In the genomic region with DNA sequence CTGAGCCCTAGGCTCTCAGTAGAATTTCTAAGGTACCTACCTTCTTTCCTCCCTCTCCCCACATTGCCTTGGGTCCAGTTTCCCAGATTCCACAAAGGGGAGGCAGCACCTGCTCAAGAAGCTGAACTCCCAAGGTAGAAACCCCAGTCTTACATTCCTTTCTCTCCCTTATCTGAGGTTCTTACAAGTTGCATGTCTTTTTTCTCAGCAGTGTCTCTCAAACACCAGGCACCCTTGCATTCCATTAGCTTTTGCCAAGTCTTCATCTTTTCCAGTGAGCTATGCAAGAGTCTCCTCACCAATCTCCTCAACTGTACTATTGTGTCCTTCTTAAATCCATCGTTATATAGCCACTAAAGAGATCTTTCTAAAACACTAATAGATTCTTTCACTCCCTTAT, we compare ENCODE assay signal across 41 cellular contexts. TPM values are rescaled to one million over a fixed set of nuclear protein-coding genes. Genes with fewer than 3 reads are reported as not detected.
"Had no signal": no experiment of that assay in that cellular context is flagged by ENCODE, and none has a peak within 500 bp of the region (broad histone marks: within the 10 kb centered on the region; RNA-seq: fewer than 3 reads in every experiment).

No MANE protein-coding gene starts in this region.

- H3K36me3 Mint-ChIP-seq: brain had no signal

- H3K9me3 ChIP-seq: adrenal gland, ascending aorta had no signal

- FAIRE-seq: bronchial epithelial cell, TTC549 had no signal

- H3K4me1 Mint-ChIP-seq: activated B cell treated with CpG ODN at 0.5 μM for 24 hours; activated CD4-positive, alpha-beta T cell treated with anti-CD3 and anti-CD28 coated beads, Interleukin-2, amount 10 ng/mL, durations not matched to agents 24 days and 14 days; activated naive CD8-positive, alpha-beta T cell treated with anti-CD3 and anti-CD28 coated beads for 36 hours; activated T-helper 17 cell treated with anti-CD3 and anti-CD28 coated beads, Interleukin-2, amount 50 U/mL, for 72 hours; brain; central memory CD8-positive, alpha-beta T cell had no signal

- H3K27me3 ChIP-seq: adrenal gland, ascending aorta, cardiac muscle cell had no signal

- H3K4me3 ChIP-seq: adrenal gland, ascending aorta, cardiac muscle cell had no signal

- H3K4me3 Mint-ChIP-seq: activated B cell treated with CpG ODN at 0.5 μM for 24 hours; activated CD4-positive, alpha-beta memory T cell treated with anti-CD3 and anti-CD28 coated beads for 36 hours; activated CD4-positive, alpha-beta T cell treated with anti-CD3 and anti-CD28 coated beads, Interleukin-2, amount 10 ng/mL, durations not matched to agents 24 days and 14 days; activated CD8-positive, alpha-beta T cell treated with anti-CD3 and anti-CD28 coated beads for 36 hours; activated naive CD4-positive, alpha-beta T cell treated with anti-CD3 and anti-CD28 coated beads for 36 hours; activated naive CD8-positive, alpha-beta T cell treated with anti-CD3 and anti-CD28 coated beads for 36 hours; activated T-cell treated with anti-CD3 and anti-CD28 coated beads, Interleukin-2, amount 50 U/mL, for 4 hours; activated T-cell treated with anti-CD3 and anti-CD28 coated beads, Interleukin-2, amount 50 U/mL, for 72 hours; activated T-helper 1 cell treated with anti-CD3 and anti-CD28 coated beads, Interleukin-12 subunit alpha, Interleukin-12 subunit beta, Interleukin-2, Interleukin-4 antibody, amounts not matched to agents 30 ng/mL and 10 ng/mL and 1 ng/mL, durations not matched to agents 14 hours and 24 hours and 36 hours; activated T-helper 17 cell treated with anti-CD3 and anti-CD28 coated beads, Interleukin-2, amount 50 U/mL, for 72 hours; brain; central memory CD8-positive, alpha-beta T cell; T-helper 1 cell treated with Interleukin-12 subunit alpha and Interleukin-12 subunit beta and Interleukin-4 antibody, amounts not matched to agents 30 μg/mL and 1 μg/mL, for 36 hours; T-helper 2 cell treated with Interferon-gamma antibody and Interleukin-4, amounts not matched to agents 5 μg/mL and 100 μg/mL, for 36 hours had no signal

- H3K27me3 Mint-ChIP-seq: activated B cell treated with CpG ODN at 0.5 μM for 24 hours; activated CD4-positive, alpha-beta memory T cell treated with anti-CD3 and anti-CD28 coated beads for 36 hours; activated CD4-positive, alpha-beta T cell treated with anti-CD3 and anti-CD28 coated beads, Interleukin-2, amount 10 ng/mL, durations not matched to agents 24 days and 14 days; activated CD8-positive, alpha-beta T cell treated with anti-CD3 and anti-CD28 coated beads for 36 hours; activated naive CD8-positive, alpha-beta T cell treated with anti-CD3 and anti-CD28 coated beads for 36 hours; activated T-helper 17 cell treated with anti-CD3 and anti-CD28 coated beads, Interleukin-2, amount 50 U/mL, for 72 hours; brain; central memory CD8-positive, alpha-beta T cell had no signal

- H3K27ac ChIP-seq: adrenal gland, ascending aorta, cardiac muscle cell, VCaP had no signal

- DNase-seq: activated B cell treated with CpG ODN at 0.5 μM for 24 hours; activated CD4-positive, alpha-beta memory T cell treated with anti-CD3 and anti-CD28 coated beads for 36 hours; activated CD4-positive, alpha-beta T cell treated with anti-CD3 and anti-CD28 coated beads for 4 hours; activated CD4-positive, alpha-beta T cell treated with anti-CD3 and anti-CD28 coated beads, Interleukin-2, amount 50 U/mL, for 1 hour; activated CD4-positive, alpha-beta T cell treated with anti-CD3 and anti-CD28 coated beads, Interleukin-2, amount 50 U/mL, for 4 hours; activated CD4-positive, CD25-positive, alpha-beta regulatory T cell treated with anti-CD3 and anti-CD28 coated beads, Interleukin-2, amount 50 U/mL, for 72 hours; activated CD8-positive, alpha-beta memory T cell treated with anti-CD3 and anti-CD28 coated beads, Interleukin-2, amount 50 U/mL, for 4 hours; activated CD8-positive, alpha-beta T cell treated with anti-CD3 and anti-CD28 coated beads for 36 hours; activated effector memory CD4-positive, alpha-beta T cell treated with anti-CD3 and anti-CD28 coated beads, Interleukin-2, amount 50 U/mL, for 16 hours; activated gamma-delta T cell treated with Interleukin-2 at 50 U/mL for 16 hours; activated naive CD4-positive, alpha-beta T cell; activated naive CD4-positive, alpha-beta T cell treated with anti-CD3 and anti-CD28 coated beads for 36 hours; activated naive CD4-positive, alpha-beta T cell treated with anti-CD3 and anti-CD28 coated beads, Interleukin-2, amount 50 U/mL, for 16 hours; activated naive CD8-positive, alpha-beta T cell treated with anti-CD3 and anti-CD28 coated beads for 36 hours; activated T-cell treated with anti-CD3 and anti-CD28 coated beads for 4 hours; activated T-cell treated with anti-CD3 and anti-CD28 coated beads, Interleukin-2, amount 50 U/mL, for 1 hour; activated T-cell treated with anti-CD3 and anti-CD28 coated beads, Interleukin-2, amount 50 U/mL, for 4 hours; activated T-cell treated with anti-CD3 and anti-CD28 coated beads, Interleukin-2, amount 50 U/mL, for 72 hours; adrenal gland; amygdala; anterior cingulate cortex; caudate nucleus; cerebellar nuclear complex; T-helper 1 cell; T-helper 2 cell; T-helper 9 cell had no signal

- H3K36me3 ChIP-seq: adrenal gland, ascending aorta, cardiac muscle cell had no signal

- ATAC-seq: activated CD8-positive, alpha-beta T cell treated with anti-CD3 and anti-CD28 coated beads for 36 hours; activated naive CD4-positive, alpha-beta T cell treated with anti-CD3 and anti-CD28 coated beads, Interleukin-2, amount 50 U/mL, for 72 hours; activated T-cell treated with anti-CD3 and anti-CD28 coated beads, Interleukin-2, amount 50 U/mL, for 4 hours; activated T-cell treated with anti-CD3 and anti-CD28 coated beads, Interleukin-2, amount 50 U/mL, for 72 hours; activated T-helper 17 cell treated with anti-CD3 and anti-CD28 coated beads, Interleukin-2, amount 50 U/mL, for 72 hours had no signal

- H3K4me1 ChIP-seq: adrenal gland, ascending aorta had no signal

- H3K27ac Mint-ChIP-seq: activated B cell treated with CpG ODN at 0.5 μM for 24 hours; activated CD4-positive, alpha-beta memory T cell treated with anti-CD3 and anti-CD28 coated beads for 36 hours; activated CD4-positive, alpha-beta T cell treated with anti-CD3 and anti-CD28 coated beads, Interleukin-2, amount 10 ng/mL, durations not matched to agents 24 days and 14 days; activated CD8-positive, alpha-beta T cell treated with anti-CD3 and anti-CD28 coated beads for 36 hours; activated naive CD4-positive, alpha-beta T cell treated with anti-CD3 and anti-CD28 coated beads for 36 hours; activated naive CD4-positive, alpha-beta T cell treated with anti-CD3 and anti-CD28 coated beads, Interleukin-2, amount 50 U/mL, for 72 hours; activated naive CD8-positive, alpha-beta T cell treated with anti-CD3 and anti-CD28 coated beads for 36 hours; activated T-cell treated with anti-CD3 and anti-CD28 coated beads, Interleukin-2, amount 50 U/mL, for 72 hours; activated T-helper 1 cell treated with anti-CD3 and anti-CD28 coated beads, Interleukin-12 subunit alpha, Interleukin-12 subunit beta, Interleukin-2, Interleukin-4 antibody, amounts not matched to agents 30 ng/mL and 10 ng/mL and 1 ng/mL, durations not matched to agents 14 hours and 24 hours and 36 hours; activated T-helper 17 cell treated with anti-CD3 and anti-CD28 coated beads, Interleukin-2, amount 50 U/mL, for 72 hours; brain; T-helper 1 cell treated with Interleukin-12 subunit alpha and Interleukin-12 subunit beta and Interleukin-4 antibody, amounts not matched to agents 30 μg/mL and 1 μg/mL, for 36 hours; T-helper 2 cell treated with Interferon-gamma antibody and Interleukin-4, amounts not matched to agents 5 μg/mL and 100 μg/mL, for 36 hours had no signal

- H3K9me3 Mint-ChIP-seq: activated T-helper 17 cell treated with anti-CD3 and anti-CD28 coated beads, Interleukin-2, amount 50 U/mL, for 72 hours; central memory CD8-positive, alpha-beta T cell; T-helper 2 cell treated with Interferon-gamma antibody and Interleukin-4, amounts not matched to agents 5 μg/mL and 100 μg/mL, for 36 hours had no signal

RNA-seq across cellular contexts. Expression of a gene that starts 4.1 kb away (rescaled TPM):
- total RNA-seq: activated B cell treated with CpG ODN at 0.5 μM for 24 hours; activated CD4-positive, alpha-beta memory T cell treated with anti-CD3 and anti-CD28 coated beads for 36 hours; activated CD4-positive, alpha-beta T cell treated with anti-CD3 and anti-CD28 coated beads, Interleukin-2, amount 10 ng/mL, durations not matched to agents 24 days and 14 days; activated CD8-positive, alpha-beta memory T cell treated with anti-CD3 and anti-CD28 coated beads for 36 hours; activated CD8-positive, alpha-beta T cell treated with anti-CD3 and anti-CD28 coated beads for 36 hours; activated naive CD4-positive, alpha-beta T cell treated with anti-CD3 and anti-CD28 coated beads for 36 hours; activated naive CD4-positive, alpha-beta T cell treated with anti-CD3 and anti-CD28 coated beads, Interleukin-2, amount 50 U/mL, for 72 hours; activated naive CD8-positive, alpha-beta T cell treated with anti-CD3 and anti-CD28 coated beads for 36 hours; activated T-cell treated with anti-CD3 and anti-CD28 coated beads, Interleukin-2, amount 50 U/mL, for 4 hours; activated T-cell treated with anti-CD3 and anti-CD28 coated beads, Interleukin-2, amount 50 U/mL, for 72 hours; activated T-helper 1 cell treated with anti-CD3 and anti-CD28 coated beads, Interleukin-12 subunit alpha, Interleukin-12 subunit beta, Interleukin-2, Interleukin-4 antibody, amounts not matched to agents 30 ng/mL and 10 ng/mL and 1 ng/mL, durations not matched to agents 14 hours and 24 hours and 36 hours; activated T-helper 17 cell treated with anti-CD3 and anti-CD28 coated beads, Interleukin-2, amount 50 U/mL, for 72 hours; adrenal gland; ascending aorta; bronchial epithelial cell; cardiac muscle cell; chondrocyte had no signal
- polyA plus RNA-seq: adrenal gland had no signal
